In genomic region chr10:89413398-89413912, GRCh38 we compare ENCODE assay signal across 10 cellular contexts. TPM values are rescaled to one million over a fixed set of nuclear protein-coding genes. Genes with fewer than 3 reads are reported as not detected.
DNase-seq lines count a peak whose midpoint lies in the region; ATAC-seq, FAIRE-seq and TF ChIP-seq lines count a peak whose summit lies in the region.
"Had no signal": no experiment of that assay in that cellular context is flagged by ENCODE, and none has a peak within 500 bp of the region (broad histone marks: within the 10 kb centered on the region; RNA-seq: fewer than 3 reads in every experiment).

No MANE protein-coding gene starts in this region.

- H3K36me3 ChIP-seq in SJCRH30 (no peaks in the 10 kb centered on the region), rectal smooth muscle tissue (ENCODE audit: control insufficient read depth, insufficient read depth, low read length) (peaks cover 3% of the 10 kb centered on the region)

- no peak for FAIRE-seq in D721Med (lab: Jason Lieb, UNC)

- H3K27me3 ChIP-seq in SJCRH30 (no peaks in the 10 kb centered on the region), rectal smooth muscle tissue (ENCODE audit: control insufficient read depth, insufficient read depth, low read length) (no peaks in the 10 kb centered on the region)

- peaks cover 26% of the 10 kb centered on the region for H3K36me3 Mint-ChIP-seq in Calu3 (ENCODE audit: insufficient read depth, unreplicated experiment)

- H3K4me3 Mint-ChIP-seq in Calu3 (ENCODE audit: low read depth, unreplicated experiment) = peak overlapping the region; percentile 95

- DNase-seq in Calu3 (no peak), SJCRH30 (no peak), epithelial cell of proximal tubule (ENCODE audit: low read depth) (no peak), SHP77 (lab: John Stamatoyannopoulos, UW) (no peak), NCI-H2107 (lab: John Stamatoyannopoulos, UW) (no peak), D721Med (ENCODE audit: insufficient read length, low spot score) (no peak)
- DNase-seq: stimulated activated CD4-positive, alpha-beta T cell treated with anti-CD3 and anti-CD28 coated beads, Interleukin-15, amount 100 ng/mL, for 24 hours had no signal

- no peaks in the 10 kb centered on the region for H3K9me3 ChIP-seq in SJCRH30 (replicated peaks)

- no peaks in the 10 kb centered on the region for H3K27me3 Mint-ChIP-seq in Calu3 (ENCODE audit: unreplicated experiment)

- peaks cover 18% of the 10 kb centered on the region for H3K4me1 Mint-ChIP-seq in Calu3 (ENCODE audit: low read depth, unreplicated experiment)

- intact Hi-C loops in Calu3 (cut with micrococcal nuclease; ENCODE audit: unreplicated experiment) = no loop called here

- no peaks in the 10 kb centered on the region for H3K9me3 Mint-ChIP-seq in Calu3 (ENCODE audit: low read depth, unreplicated experiment)

- H3K9ac ChIP-seq in rectal smooth muscle tissue (ENCODE audit: low read length) = no peak overlapping the region

- ATAC-seq in HG02678 (IDR thresholded peaks at IDR 0.05; ENCODE audit: unreplicated experiment) = no peak

- CTCF ChIA-PET in Calu3 (lab: Charles Lee) = interaction anchor here (1.4 kb wide), 2 partner anchors 21 to 140 kb away, joined by 4 to 6 read pairs; partner anchors contain the start of gene IFIT1

- H3K27ac ChIP-seq in SJCRH30 (no peak overlapping the region), rectal smooth muscle tissue (ENCODE audit: low read depth, low read length) (peak overlapping the region; percentile 90)

- peak overlapping the region; percentile 76 for H3K4me3 ChIP-seq in SJCRH30
- peak overlapping the region; percentile 91 for H3K4me3 ChIP-seq in epithelial cell of proximal tubule (ENCODE audit: low read depth, low read length)
- peak overlapping the region; percentile 78 for H3K4me3 ChIP-seq in rectal smooth muscle tissue (ENCODE audit: low read length)

- peak overlapping the region; percentile 89 for H3K27ac Mint-ChIP-seq in Calu3 (ENCODE audit: unreplicated experiment)

- H3K4me1 ChIP-seq in SJCRH30 = no peaks in the 10 kb centered on the region; the same call in 1 of the 2 replicates
- peaks cover 7% of the 10 kb centered on the region for H3K4me1 ChIP-seq in rectal smooth muscle tissue (ENCODE audit: control insufficient read depth, insufficient read depth, low read length)

- no TSS peak for BruUV-seq in Calu3 (replicated peaks; lab: Mats Ljungman, UMichigan)

- TF ChIP-seq CTCF in Calu3 (IDR thresholded peaks at IDR 0.05; ENCODE audit: unreplicated experiment) (no peak), epithelial cell of proximal tubule (conservative IDR thresholded peaks at IDR 0.05; ENCODE audit: low read depth, low read length) (no peak), D721Med (IDR thresholded peaks at IDR 0.05; ENCODE audit: insufficient read depth, missing control alignments) (no peak)

RNA-seq across cellular contexts. Expression of gene IFIT5, which starts 0.9 kb away (rescaled TPM):
- total RNA-seq in Calu3 (2022) (13.8 and 23.5 TPM in 2 replicates), epithelial cell of proximal tubule (9.6 and 11.6 TPM in 2 replicates)
- total RNA-seq in SJCRH30 (2014; rRNA removed; shearing (Covaris generic)) = 7.1 and 8.1 TPM in 2 replicates

RNA-seq across cellular contexts. Expression of gene IFIT1, which starts 21.0 kb away (rescaled TPM):
- total RNA-seq in Calu3 (2022) (52.3 and 201 TPM in 2 replicates), epithelial cell of proximal tubule (2.0 and 3.4 TPM in 2 replicates)
- total RNA-seq in SJCRH30 (2014; rRNA removed; shearing (Covaris generic)) = 0.33 and 0.36 TPM in 2 replicates

RNA-seq across cellular contexts. Expression of gene IFIT1B, which starts 35.6 kb away (rescaled TPM):
- total RNA-seq in Calu3 (2022) = not detected in 2 replicates
- not detected in 2 replicates for total RNA-seq in SJCRH30 (2014; rRNA removed; shearing (Covaris generic))
- 0.36 TPM in 1 of 2 replicates, not detected in the other for total RNA-seq in epithelial cell of proximal tubule
- total RNA-seq: dermis microvascular lymphatic vessel endothelial cell had no signal

Comparison
In these comparisons a context has a peak if more than half of its experiments do, and no peak if none do; other contexts are left out.
1. RNA of gene IFIT1, which starts 21.0 kb away (total RNA-seq): 52.3 to 201 TPM in Calu3; 2.0 to 3.4 TPM in epithelial cell of proximal tubule and 0.33 to 0.36 TPM in SJCRH30; every median in the first group is over 10 times any median in the second.
2. Peak in every context shown above with its lines, with median percentiles within 50 percentile points of each other: H3K4me3 ChIP-seq.